In the genomic region with DNA sequence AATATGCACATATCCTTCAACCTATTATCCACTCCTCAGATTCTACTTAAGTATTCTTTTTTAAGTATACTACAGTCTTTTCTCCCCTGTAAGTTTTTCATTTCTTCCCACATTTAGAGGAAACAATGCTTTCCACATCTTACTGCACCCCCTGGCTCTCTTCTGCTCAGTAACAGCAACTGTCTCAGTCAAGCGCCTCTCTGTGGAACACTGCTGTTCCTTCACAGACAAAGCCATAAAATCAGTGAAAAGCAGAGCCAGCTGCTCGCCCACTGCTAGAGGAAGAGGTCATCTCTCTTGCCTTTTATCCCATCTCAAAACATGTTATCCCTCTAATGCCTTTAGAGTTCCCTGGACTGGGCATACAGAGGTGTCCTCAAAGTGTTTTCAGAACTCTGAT, we compare ENCODE assay signal across 2 cellular contexts.
TF ChIP-seq lines count a peak whose summit lies in the region.

No MANE protein-coding gene starts in this region.

TF ChIP-seq in SK-N-SH treated with all-trans-retinoic acid at 6 μM for 48 hours, 23 proteins besides CTCF, POLR2A, EP300 and RAD21:
- TF ChIP-seq ZNF565 (CRISPR knock-in tag; conservative IDR thresholded peaks at IDR 0.05; ENCODE audit: low read depth) (no peak), BACH2 (CRISPR knock-in tag; IDR thresholded peaks at IDR 0.05; ENCODE audit: borderline replicate concordance) (no peak), TOX (CRISPR knock-in tag; IDR thresholded peaks at IDR 0.05; ENCODE audit: borderline replicate concordance) (no peak), OSR1 (CRISPR knock-in tag; IDR thresholded peaks at IDR 0.05) (no peak), PPARA (CRISPR knock-in tag; IDR thresholded peaks at IDR 0.05; ENCODE audit: borderline replicate concordance) (no peak), GLIS3 (CRISPR knock-in tag; IDR thresholded peaks at IDR 0.05) (no peak), ZFP3 (CRISPR knock-in tag; IDR thresholded peaks at IDR 0.05) (no peak), ESRRG (CRISPR knock-in tag; IDR thresholded peaks at IDR 0.05) (no peak)
- TF ChIP-seq, protein P1, sequence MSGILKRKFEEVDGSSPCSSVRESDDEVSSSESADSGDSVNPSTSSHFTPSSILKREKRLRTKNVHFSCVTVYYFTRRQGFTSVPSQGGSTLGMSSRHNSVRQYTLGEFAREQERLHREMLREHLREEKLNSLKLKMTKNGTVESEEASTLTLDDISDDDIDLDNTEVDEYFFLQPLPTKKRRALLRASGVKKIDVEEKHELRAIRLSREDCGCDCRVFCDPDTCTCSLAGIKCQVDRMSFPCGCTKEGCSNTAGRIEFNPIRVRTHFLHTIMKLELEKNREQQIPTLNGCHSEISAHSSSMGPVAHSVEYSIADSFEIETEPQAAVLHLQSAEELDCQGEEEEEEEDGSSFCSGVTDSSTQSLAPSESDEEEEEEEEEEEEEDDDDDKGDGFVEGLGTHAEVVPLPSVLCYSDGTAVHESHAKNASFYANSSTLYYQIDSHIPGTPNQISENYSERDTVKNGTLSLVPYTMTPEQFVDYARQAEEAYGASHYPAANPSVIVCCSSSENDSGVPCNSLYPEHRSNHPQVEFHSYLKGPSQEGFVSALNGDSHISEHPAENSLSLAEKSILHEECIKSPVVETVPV (CRISPR knock-in tag; IDR thresholded peaks at IDR 0.05) = no peak
- TF ChIP-seq, protein P2, sequence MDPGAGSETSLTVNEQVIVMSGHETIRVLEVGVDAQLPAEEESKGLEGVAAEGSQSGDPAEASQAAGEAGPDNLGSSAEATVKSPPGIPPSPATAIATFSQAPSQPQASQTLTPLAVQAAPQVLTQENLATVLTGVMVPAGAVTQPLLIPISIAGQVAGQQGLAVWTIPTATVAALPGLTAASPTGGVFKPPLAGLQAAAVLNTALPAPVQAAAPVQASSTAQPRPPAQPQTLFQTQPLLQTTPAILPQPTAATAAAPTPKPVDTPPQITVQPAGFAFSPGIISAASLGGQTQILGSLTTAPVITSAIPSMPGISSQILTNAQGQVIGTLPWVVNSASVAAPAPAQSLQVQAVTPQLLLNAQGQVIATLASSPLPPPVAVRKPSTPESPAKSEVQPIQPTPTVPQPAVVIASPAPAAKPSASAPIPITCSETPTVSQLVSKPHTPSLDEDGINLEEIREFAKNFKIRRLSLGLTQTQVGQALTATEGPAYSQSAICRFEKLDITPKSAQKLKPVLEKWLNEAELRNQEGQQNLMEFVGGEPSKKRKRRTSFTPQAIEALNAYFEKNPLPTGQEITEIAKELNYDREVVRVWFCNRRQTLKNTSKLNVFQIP (CRISPR knock-in tag; IDR thresholded peaks at IDR 0.05; ENCODE audit: borderline replicate concordance, low read depth) = no peak
- TF ChIP-seq, protein P3, sequence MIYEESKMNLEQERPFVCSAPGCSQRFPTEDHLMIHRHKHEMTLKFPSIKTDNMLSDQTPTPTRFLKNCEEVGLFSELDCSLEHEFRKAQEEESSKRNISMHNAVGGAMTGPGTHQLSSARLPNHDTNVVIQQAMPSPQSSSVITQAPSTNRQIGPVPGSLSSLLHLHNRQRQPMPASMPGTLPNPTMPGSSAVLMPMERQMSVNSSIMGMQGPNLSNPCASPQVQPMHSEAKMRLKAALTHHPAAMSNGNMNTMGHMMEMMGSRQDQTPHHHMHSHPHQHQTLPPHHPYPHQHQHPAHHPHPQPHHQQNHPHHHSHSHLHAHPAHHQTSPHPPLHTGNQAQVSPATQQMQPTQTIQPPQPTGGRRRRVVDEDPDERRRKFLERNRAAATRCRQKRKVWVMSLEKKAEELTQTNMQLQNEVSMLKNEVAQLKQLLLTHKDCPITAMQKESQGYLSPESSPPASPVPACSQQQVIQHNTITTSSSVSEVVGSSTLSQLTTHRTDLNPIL (CRISPR knock-in tag; IDR thresholded peaks at IDR 0.05; ENCODE audit: low read depth) = no peak

TF ChIP-seq in SK-N-SH, 30 proteins besides CTCF, POLR2A, EP300 and RAD21:
- TF ChIP-seq MXI1 (IDR thresholded peaks at IDR 0.05; ENCODE audit: low read depth, low read length) (no peak), TEAD4 (IDR thresholded peaks at IDR 0.05; ENCODE audit: borderline replicate concordance, insufficient read depth) (no peak), FOXJ3 (CRISPR knock-in tag; IDR thresholded peaks at IDR 0.05) (no peak), NFIC (IDR thresholded peaks at IDR 0.05; ENCODE audit: borderline replicate concordance) (no peak), SMC3 (IDR thresholded peaks at IDR 0.05; ENCODE audit: low read depth, low read length) (no peak), TAF1 (IDR thresholded peaks at IDR 0.05; ENCODE audit: borderline replicate concordance, low read depth, low read length) (no peak), GATA2 (CRISPR knock-in tag; IDR thresholded peaks at IDR 0.05) (no peak), EZH2phosphoT487 (IDR thresholded peaks at IDR 0.05; ENCODE audit: borderline replicate concordance, low read depth) (no peak), FOSL2 (IDR thresholded peaks at IDR 0.05; ENCODE audit: borderline replicate concordance, low read depth) (no peak), GABPA (IDR thresholded peaks at IDR 0.05; ENCODE audit: low read depth) (no peak), FOXM1 (IDR thresholded peaks at IDR 0.05; ENCODE audit: low read depth) (no peak), ELF1 (IDR thresholded peaks at IDR 0.05) (no peak), YY1 (IDR thresholded peaks at IDR 0.05; ENCODE audit: low read depth) (no peak), SIN3A (IDR thresholded peaks at IDR 0.05; ENCODE audit: borderline replicate concordance, low read depth, low read length) (no peak), JUND (IDR thresholded peaks at IDR 0.05) (no peak), TCF12 (IDR thresholded peaks at IDR 0.05) (no peak)
- TF ChIP-seq, protein P4, sequence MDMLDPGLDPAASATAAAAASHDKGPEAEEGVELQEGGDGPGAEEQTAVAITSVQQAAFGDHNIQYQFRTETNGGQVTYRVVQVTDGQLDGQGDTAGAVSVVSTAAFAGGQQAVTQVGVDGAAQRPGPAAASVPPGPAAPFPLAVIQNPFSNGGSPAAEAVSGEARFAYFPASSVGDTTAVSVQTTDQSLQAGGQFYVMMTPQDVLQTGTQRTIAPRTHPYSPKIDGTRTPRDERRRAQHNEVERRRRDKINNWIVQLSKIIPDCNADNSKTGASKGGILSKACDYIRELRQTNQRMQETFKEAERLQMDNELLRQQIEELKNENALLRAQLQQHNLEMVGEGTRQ (IDR thresholded peaks at IDR 0.05; ENCODE audit: borderline replicate concordance, low read depth, low read length) = no peak
- TF ChIP-seq, protein P5, sequence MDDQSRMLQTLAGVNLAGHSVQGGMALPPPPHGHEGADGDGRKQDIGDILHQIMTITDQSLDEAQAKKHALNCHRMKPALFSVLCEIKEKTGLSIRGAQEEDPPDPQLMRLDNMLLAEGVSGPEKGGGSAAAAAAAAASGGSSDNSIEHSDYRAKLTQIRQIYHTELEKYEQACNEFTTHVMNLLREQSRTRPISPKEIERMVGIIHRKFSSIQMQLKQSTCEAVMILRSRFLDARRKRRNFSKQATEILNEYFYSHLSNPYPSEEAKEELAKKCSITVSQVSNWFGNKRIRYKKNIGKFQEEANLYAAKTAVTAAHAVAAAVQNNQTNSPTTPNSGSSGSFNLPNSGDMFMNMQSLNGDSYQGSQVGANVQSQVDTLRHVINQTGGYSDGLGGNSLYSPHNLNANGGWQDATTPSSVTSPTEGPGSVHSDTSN (IDR thresholded peaks at IDR 0.05) = no peak
- TF ChIP-seq, protein P6, sequence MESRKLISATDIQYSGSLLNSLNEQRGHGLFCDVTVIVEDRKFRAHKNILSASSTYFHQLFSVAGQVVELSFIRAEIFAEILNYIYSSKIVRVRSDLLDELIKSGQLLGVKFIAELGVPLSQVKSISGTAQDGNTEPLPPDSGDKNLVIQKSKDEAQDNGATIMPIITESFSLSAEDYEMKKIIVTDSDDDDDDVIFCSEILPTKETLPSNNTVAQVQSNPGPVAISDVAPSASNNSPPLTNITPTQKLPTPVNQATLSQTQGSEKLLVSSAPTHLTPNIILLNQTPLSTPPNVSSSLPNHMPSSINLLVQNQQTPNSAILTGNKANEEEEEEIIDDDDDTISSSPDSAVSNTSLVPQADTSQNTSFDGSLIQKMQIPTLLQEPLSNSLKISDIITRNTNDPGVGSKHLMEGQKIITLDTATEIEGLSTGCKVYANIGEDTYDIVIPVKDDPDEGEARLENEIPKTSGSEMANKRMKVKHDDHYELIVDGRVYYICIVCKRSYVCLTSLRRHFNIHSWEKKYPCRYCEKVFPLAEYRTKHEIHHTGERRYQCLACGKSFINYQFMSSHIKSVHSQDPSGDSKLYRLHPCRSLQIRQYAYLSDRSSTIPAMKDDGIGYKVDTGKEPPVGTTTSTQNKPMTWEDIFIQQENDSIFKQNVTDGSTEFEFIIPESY (IDR thresholded peaks at IDR 0.05; ENCODE audit: borderline replicate concordance, low read depth) = no peak
- TF ChIP-seq, protein P7, sequence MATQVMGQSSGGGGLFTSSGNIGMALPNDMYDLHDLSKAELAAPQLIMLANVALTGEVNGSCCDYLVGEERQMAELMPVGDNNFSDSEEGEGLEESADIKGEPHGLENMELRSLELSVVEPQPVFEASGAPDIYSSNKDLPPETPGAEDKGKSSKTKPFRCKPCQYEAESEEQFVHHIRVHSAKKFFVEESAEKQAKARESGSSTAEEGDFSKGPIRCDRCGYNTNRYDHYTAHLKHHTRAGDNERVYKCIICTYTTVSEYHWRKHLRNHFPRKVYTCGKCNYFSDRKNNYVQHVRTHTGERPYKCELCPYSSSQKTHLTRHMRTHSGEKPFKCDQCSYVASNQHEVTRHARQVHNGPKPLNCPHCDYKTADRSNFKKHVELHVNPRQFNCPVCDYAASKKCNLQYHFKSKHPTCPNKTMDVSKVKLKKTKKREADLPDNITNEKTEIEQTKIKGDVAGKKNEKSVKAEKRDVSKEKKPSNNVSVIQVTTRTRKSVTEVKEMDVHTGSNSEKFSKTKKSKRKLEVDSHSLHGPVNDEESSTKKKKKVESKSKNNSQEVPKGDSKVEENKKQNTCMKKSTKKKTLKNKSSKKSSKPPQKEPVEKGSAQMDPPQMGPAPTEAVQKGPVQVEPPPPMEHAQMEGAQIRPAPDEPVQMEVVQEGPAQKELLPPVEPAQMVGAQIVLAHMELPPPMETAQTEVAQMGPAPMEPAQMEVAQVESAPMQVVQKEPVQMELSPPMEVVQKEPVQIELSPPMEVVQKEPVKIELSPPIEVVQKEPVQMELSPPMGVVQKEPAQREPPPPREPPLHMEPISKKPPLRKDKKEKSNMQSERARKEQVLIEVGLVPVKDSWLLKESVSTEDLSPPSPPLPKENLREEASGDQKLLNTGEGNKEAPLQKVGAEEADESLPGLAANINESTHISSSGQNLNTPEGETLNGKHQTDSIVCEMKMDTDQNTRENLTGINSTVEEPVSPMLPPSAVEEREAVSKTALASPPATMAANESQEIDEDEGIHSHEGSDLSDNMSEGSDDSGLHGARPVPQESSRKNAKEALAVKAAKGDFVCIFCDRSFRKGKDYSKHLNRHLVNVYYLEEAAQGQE (IDR thresholded peaks at IDR 0.05; ENCODE audit: low read depth, low read length) = no peak
